Comparison of ENCODE assay signal across 1 cellular context in the genomic region with DNA sequence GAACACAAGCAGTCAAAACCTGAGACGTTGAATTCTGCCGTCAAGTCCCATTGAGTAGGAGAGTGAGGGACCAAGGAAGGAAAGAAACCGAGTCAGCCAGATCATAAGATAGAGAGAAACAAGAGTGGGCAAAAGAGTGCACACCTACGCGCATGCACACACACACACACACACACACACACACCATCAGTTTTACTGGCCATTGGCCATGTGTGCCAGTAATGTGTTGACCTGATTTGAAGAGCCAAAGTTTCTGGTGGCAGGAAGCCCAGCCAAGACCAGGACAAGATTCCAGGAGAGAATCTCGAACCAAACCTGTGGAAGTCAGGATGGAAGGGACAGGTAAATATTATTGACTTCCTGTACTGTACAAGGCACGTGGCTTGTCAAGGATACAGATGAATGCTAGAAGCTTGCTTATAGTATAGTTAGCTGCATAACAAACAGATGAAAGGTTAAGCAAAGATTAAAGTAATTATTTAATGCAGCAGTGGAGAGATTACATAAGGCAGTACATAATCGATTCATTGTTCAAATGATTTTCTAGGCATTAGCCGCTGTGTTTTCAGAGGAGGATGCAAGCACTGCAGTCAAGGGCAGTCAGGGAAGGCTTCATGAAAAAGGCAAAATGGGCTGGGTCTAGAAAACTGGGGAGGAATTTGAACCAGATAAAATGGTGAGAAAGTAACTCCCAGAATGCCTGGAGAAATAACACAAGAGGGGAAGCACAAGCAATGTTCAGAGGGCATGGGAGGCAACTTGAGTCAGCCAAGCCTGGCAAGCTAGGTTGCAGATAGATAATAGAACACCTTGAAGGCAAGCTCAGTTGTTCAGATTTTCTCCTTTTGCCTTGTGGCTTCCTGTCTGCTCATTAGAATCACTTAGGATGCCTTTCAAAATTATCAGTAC.
TF ChIP-seq lines count a peak whose summit lies in the region.

No MANE protein-coding gene starts in this region.

TF ChIP-seq in HepG2, 621 proteins besides CTCF, POLR2A, EP300 and RAD21 (continued from another document and continues in another):
- TF ChIP-seq, protein P1, sequence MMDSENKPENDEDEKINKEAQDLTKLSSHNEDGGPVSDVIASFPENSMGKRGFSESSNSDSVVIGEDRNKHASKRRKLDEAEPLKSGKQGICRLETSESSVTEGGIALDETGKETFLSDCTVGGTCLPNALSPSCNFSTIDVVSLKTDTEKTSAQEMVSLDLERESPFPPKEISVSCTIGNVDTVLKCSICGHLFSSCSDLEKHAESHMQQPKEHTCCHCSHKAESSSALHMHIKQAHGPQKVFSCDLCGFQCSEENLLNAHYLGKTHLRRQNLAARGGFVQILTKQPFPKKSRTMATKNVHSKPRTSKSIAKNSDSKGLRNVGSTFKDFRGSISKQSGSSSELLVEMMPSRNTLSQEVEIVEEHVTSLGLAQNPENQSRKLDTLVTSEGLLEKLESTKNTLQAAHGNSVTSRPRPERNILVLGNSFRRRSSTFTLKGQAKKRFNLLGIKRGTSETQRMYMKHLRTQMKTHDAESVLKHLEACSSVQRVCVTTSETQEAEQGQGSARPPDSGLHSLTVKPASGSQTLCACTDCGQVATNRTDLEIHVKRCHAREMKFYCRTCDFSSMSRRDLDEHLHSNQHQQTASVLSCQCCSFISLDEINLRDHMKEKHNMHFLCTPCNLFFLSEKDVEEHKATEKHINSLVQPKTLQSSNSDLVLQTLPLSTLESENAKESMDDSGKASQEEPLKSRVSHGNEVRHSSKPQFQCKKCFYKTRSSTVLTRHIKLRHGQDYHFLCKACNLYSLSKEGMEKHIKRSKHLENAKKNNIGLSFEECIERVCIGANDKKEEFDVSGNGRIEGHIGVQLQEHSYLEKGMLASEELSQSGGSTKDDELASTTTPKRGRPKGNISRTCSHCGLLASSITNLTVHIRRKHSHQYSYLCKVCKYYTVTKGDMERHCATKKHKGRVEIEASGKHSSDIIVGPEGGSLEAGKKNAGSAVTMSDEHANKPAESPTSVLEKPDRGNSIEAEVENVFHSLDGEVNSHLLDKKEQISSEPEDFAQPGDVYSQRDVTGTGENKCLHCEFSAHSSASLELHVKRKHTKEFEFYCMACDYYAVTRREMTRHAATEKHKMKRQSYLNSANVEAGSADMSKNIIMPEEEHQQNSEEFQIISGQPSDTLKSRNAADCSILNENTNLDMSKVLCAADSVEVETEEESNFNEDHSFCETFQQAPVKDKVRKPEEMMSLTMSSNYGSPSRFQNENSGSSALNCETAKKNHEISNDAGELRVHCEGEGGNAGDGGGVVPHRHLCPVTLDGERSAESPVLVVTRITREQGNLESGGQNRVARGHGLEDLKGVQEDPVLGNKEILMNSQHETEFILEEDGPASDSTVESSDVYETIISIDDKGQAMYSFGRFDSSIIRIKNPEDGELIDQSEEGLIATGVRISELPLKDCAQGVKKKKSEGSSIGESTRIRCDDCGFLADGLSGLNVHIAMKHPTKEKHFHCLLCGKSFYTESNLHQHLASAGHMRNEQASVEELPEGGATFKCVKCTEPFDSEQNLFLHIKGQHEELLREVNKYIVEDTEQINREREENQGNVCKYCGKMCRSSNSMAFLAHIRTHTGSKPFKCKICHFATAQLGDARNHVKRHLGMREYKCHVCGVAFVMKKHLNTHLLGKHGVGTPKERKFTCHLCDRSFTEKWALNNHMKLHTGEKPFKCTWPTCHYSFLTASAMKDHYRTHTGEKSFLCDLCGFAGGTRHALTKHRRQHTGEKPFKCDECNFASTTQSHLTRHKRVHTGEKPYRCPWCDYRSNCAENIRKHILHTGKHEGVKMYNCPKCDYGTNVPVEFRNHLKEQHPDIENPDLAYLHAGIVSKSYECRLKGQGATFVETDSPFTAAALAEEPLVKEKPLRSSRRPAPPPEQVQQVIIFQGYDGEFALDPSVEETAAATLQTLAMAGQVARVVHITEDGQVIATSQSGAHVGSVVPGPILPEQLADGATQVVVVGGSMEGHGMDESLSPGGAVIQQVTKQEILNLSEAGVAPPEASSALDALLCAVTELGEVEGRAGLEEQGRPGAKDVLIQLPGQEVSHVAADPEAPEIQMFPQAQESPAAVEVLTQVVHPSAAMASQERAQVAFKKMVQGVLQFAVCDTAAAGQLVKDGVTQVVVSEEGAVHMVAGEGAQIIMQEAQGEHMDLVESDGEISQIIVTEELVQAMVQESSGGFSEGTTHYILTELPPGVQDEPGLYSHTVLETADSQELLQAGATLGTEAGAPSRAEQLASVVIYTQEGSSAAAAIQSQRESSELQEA (CRISPR knock-in tag; IDR thresholded peaks at IDR 0.05; ENCODE audit: not compliant biosample characterization) = no peak
- TF ChIP-seq, protein P2, sequence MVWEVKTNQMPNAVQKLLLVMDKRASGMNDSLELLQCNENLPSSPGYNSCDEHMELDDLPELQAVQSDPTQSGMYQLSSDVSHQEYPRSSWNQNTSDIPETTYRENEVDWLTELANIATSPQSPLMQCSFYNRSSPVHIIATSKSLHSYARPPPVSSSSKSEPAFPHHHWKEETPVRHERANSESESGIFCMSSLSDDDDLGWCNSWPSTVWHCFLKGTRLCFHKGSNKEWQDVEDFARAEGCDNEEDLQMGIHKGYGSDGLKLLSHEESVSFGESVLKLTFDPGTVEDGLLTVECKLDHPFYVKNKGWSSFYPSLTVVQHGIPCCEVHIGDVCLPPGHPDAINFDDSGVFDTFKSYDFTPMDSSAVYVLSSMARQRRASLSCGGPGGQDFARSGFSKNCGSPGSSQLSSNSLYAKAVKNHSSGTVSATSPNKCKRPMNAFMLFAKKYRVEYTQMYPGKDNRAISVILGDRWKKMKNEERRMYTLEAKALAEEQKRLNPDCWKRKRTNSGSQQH (CRISPR knock-in tag; IDR thresholded peaks at IDR 0.05; ENCODE audit: low read depth) = no peak
- TF ChIP-seq ZC3H4 (CRISPR knock-in tag; IDR thresholded peaks at IDR 0.05; ENCODE audit: borderline replicate concordance) (no peak), CC2D1A (CRISPR knock-in tag; IDR thresholded peaks at IDR 0.05) (no peak), TOPORS (CRISPR knock-in tag; IDR thresholded peaks at IDR 0.05) (no peak), TBX3 (IDR thresholded peaks at IDR 0.05; ENCODE audit: borderline replicate concordance) (no peak), ZMYM3 (CRISPR knock-in tag; IDR thresholded peaks at IDR 0.05) (no peak), ZBTB38 (CRISPR knock-in tag; IDR thresholded peaks at IDR 0.05) (no peak), ZNF33B (CRISPR knock-in tag; IDR thresholded peaks at IDR 0.05) (no peak), XBP1 (CRISPR knock-in tag; IDR thresholded peaks at IDR 0.05) (no peak)
- TF ChIP-seq, protein P3, sequence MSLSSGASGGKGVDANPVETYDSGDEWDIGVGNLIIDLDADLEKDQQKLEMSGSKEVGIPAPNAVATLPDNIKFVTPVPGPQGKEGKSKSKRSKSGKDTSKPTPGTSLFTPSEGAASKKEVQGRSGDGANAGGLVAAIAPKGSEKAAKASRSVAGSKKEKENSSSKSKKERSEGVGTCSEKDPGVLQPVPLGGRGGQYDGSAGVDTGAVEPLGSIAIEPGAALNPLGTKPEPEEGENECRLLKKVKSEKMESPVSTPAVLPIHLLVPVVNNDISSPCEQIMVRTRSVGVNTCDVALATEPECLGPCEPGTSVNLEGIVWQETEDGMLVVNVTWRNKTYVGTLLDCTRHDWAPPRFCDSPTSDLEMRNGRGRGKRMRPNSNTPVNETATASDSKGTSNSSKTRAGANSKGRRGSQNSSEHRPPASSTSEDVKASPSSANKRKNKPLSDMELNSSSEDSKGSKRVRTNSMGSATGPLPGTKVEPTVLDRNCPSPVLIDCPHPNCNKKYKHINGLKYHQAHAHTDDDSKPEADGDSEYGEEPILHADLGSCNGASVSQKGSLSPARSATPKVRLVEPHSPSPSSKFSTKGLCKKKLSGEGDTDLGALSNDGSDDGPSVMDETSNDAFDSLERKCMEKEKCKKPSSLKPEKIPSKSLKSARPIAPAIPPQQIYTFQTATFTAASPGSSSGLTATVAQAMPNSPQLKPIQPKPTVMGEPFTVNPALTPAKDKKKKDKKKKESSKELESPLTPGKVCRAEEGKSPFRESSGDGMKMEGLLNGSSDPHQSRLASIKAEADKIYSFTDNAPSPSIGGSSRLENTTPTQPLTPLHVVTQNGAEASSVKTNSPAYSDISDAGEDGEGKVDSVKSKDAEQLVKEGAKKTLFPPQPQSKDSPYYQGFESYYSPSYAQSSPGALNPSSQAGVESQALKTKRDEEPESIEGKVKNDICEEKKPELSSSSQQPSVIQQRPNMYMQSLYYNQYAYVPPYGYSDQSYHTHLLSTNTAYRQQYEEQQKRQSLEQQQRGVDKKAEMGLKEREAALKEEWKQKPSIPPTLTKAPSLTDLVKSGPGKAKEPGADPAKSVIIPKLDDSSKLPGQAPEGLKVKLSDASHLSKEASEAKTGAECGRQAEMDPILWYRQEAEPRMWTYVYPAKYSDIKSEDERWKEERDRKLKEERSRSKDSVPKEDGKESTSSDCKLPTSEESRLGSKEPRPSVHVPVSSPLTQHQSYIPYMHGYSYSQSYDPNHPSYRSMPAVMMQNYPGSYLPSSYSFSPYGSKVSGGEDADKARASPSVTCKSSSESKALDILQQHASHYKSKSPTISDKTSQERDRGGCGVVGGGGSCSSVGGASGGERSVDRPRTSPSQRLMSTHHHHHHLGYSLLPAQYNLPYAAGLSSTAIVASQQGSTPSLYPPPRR (CRISPR knock-in tag; IDR thresholded peaks at IDR 0.05; ENCODE audit: borderline replicate concordance) = peak; percentile 65; the same call in 1 of the 2 replicates
- TF ChIP-seq, protein P4, sequence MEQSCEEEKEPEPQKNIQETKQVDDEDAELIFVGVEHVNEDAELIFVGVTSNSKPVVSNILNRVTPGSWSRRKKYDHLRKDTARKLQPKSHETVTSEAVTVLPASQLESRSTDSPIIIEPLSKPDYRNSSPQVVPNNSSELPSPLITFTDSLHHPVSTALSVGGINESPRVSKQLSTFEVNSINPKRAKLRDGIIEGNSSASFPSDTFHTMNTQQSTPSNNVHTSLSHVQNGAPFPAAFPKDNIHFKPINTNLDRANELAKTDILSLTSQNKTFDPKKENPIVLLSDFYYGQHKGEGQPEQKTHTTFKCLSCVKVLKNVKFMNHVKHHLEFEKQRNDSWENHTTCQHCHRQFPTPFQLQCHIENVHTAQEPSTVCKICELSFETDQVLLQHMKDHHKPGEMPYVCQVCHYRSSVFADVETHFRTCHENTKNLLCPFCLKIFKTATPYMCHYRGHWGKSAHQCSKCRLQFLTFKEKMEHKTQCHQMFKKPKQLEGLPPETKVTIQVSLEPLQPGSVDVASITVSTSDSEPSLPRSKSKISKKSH (CRISPR knock-in tag; IDR thresholded peaks at IDR 0.05; ENCODE audit: borderline replicate concordance) = no peak
- TF ChIP-seq, protein P5, sequence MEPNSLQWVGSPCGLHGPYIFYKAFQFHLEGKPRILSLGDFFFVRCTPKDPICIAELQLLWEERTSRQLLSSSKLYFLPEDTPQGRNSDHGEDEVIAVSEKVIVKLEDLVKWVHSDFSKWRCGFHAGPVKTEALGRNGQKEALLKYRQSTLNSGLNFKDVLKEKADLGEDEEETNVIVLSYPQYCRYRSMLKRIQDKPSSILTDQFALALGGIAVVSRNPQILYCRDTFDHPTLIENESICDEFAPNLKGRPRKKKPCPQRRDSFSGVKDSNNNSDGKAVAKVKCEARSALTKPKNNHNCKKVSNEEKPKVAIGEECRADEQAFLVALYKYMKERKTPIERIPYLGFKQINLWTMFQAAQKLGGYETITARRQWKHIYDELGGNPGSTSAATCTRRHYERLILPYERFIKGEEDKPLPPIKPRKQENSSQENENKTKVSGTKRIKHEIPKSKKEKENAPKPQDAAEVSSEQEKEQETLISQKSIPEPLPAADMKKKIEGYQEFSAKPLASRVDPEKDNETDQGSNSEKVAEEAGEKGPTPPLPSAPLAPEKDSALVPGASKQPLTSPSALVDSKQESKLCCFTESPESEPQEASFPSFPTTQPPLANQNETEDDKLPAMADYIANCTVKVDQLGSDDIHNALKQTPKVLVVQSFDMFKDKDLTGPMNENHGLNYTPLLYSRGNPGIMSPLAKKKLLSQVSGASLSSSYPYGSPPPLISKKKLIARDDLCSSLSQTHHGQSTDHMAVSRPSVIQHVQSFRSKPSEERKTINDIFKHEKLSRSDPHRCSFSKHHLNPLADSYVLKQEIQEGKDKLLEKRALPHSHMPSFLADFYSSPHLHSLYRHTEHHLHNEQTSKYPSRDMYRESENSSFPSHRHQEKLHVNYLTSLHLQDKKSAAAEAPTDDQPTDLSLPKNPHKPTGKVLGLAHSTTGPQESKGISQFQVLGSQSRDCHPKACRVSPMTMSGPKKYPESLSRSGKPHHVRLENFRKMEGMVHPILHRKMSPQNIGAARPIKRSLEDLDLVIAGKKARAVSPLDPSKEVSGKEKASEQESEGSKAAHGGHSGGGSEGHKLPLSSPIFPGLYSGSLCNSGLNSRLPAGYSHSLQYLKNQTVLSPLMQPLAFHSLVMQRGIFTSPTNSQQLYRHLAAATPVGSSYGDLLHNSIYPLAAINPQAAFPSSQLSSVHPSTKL (CRISPR knock-in tag; IDR thresholded peaks at IDR 0.05) = peak; percentile 63
- TF ChIP-seq, protein P6, sequence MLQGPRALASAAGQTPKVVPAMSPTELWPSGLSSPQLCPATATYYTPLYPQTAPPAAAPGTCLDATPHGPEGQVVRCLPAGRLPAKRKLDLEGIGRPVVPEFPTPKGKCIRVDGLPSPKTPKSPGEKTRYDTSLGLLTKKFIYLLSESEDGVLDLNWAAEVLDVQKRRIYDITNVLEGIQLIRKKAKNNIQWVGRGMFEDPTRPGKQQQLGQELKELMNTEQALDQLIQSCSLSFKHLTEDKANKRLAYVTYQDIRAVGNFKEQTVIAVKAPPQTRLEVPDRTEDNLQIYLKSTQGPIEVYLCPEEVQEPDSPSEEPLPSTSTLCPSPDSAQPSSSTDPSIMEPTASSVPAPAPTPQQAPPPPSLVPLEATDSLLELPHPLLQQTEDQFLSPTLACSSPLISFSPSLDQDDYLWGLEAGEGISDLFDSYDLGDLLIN (CRISPR knock-in tag; IDR thresholded peaks at IDR 0.05; ENCODE audit: borderline replicate concordance) = no peak
- TF ChIP-seq, protein P7, sequence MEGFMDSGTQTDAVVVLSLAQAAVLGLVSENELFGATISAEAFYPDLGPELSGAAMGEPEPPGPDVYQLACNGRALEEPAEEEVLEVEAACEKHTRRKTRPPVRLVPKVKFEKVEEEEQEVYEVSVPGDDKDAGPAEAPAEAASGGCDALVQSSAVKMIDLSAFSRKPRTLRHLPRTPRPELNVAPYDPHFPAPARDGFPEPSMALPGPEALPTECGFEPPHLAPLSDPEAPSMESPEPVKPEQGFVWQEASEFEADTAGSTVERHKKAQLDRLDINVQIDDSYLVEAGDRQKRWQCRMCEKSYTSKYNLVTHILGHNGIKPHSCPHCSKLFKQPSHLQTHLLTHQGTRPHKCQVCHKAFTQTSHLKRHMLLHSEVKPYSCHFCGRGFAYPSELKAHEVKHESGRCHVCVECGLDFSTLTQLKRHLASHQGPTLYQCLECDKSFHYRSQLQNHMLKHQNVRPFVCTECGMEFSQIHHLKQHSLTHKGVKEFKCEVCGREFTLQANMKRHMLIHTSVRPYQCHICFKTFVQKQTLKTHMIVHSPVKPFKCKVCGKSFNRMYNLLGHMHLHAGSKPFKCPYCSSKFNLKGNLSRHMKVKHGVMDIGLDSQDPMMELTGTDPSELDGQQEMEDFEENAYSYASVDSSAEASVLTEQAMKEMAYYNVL (CRISPR knock-in tag; IDR thresholded peaks at IDR 0.05; ENCODE audit: borderline replicate concordance) = peak; percentile 46; the same call in 1 of the 2 replicates
